In genomic region chr17:27793906-27794380, GRCh38 we compare ENCODE assay signal across 11 cellular contexts. TPM values are rescaled to one million over a fixed set of nuclear protein-coding genes. Genes with fewer than 3 reads are reported as not detected.
DNase-seq lines count a peak whose midpoint lies in the region; ATAC-seq, FAIRE-seq and TF ChIP-seq lines count a peak whose summit lies in the region.
"Had no signal": no experiment of that assay in that cellular context is flagged by ENCODE, and none has a peak within 500 bp of the region (broad histone marks: within the 10 kb centered on the region; RNA-seq: fewer than 3 reads in every experiment).

No MANE protein-coding gene starts in this region.

- no peak for FAIRE-seq in kidney (lab: Jason Lieb, UNC)

- H3K27me3 Mint-ChIP-seq in T-helper 2 cell treated with Interferon-gamma antibody and Interleukin-4, amounts not matched to agents 5 μg/mL and 100 μg/mL, for 36 hours (ENCODE audit: low read depth), result peaks cover 50% of the 10 kb centered on the region
- H3K27me3 Mint-ChIP-seq in activated T-helper 17 cell treated with anti-CD3 and anti-CD28 coated beads, Interleukin-2, amount 50 U/mL, for 72 hours, result peaks cover 37% of the 10 kb centered on the region
- H3K27me3 Mint-ChIP-seq in stimulated activated naive B cell treated with anti-CD40 and anti-IgM and Interleukin-4, amounts not matched to agents 10 μg/mL and 1 μg/mL and 100 μg/mL, for 72 hours, result peaks cover 56 to 63% of the 10 kb centered on the region in 2 donors

- intact Hi-C loops in kidney (cut with DNase I), result no loop called here

- H3K4me1 Mint-ChIP-seq in T-helper 2 cell treated with Interferon-gamma antibody and Interleukin-4, amounts not matched to agents 5 μg/mL and 100 μg/mL, for 36 hours (ENCODE audit: low read depth), result peaks cover 4% of the 10 kb centered on the region
- peaks cover 5% of the 10 kb centered on the region for H3K4me1 Mint-ChIP-seq in activated T-helper 17 cell treated with anti-CD3 and anti-CD28 coated beads, Interleukin-2, amount 50 U/mL, for 72 hours
- peaks cover 4 to 7% of the 10 kb centered on the region in 2 donors for H3K4me1 Mint-ChIP-seq in stimulated activated naive B cell treated with anti-CD40 and anti-IgM and Interleukin-4, amounts not matched to agents 10 μg/mL and 1 μg/mL and 100 μg/mL, for 72 hours

- H3K4me3 ChIP-seq in kidney (ENCODE audit: low read length in 2 of 2), result peak overlapping the region; percentile 11 to 34
- H3K4me3 ChIP-seq: SJSA1 had no signal

- TF ChIP-seq CTCF in kidney (IDR thresholded peaks at IDR 0.05; ENCODE audit: borderline replicate concordance, extremely low read depth, insufficient read depth), result no peak
- no peak for TF ChIP-seq CTCF in GM13977 (IDR thresholded peaks at IDR 0.05; ENCODE audit: extremely low read depth, insufficient read depth, missing control alignments)

- no peak for DNase-seq in T-helper 2 cell treated with Interferon-gamma antibody and Interleukin-4, amounts not matched to agents 5 μg/mL and 100 μg/mL, for 36 hours (ENCODE audit: low spot score)
- no peak for DNase-seq in T-helper 2 cell
- DNase-seq in kidney, result no peak
- no peak for DNase-seq in stimulated activated naive B cell treated with anti-CD40 and anti-IgM and Interleukin-4, amounts not matched to agents 10 μg/mL and 1 μg/mL and 100 μg/mL, for 72 hours
- DNase-seq in COLO829 (ENCODE audit: low spot score), result no peak
- no peak for DNase-seq in GM13977 (ENCODE audit: low spot score)
- DNase-seq: activated effector memory CD4-positive, alpha-beta T cell treated with Interleukin-2 at 50 U/mL for 16 hours; NCI-H1048 had no signal

- in situ Hi-C loops in GM13977 (cut with MboI; ENCODE audit: low pct_unique_long_range_greater_than_20kb, low sequenced_read_pairs, unreplicated experiment), result no loop called here

- H3K36me3 Mint-ChIP-seq in T-helper 2 cell treated with Interferon-gamma antibody and Interleukin-4, amounts not matched to agents 5 μg/mL and 100 μg/mL, for 36 hours (ENCODE audit: low read depth), result no peaks in the 10 kb centered on the region
- no peaks in the 10 kb centered on the region for H3K36me3 Mint-ChIP-seq in activated T-helper 17 cell treated with anti-CD3 and anti-CD28 coated beads, Interleukin-2, amount 50 U/mL, for 72 hours (ENCODE audit: low read depth)
- no peaks in the 10 kb centered on the region for H3K36me3 Mint-ChIP-seq in stimulated activated naive B cell treated with anti-CD40 and anti-IgM and Interleukin-4, amounts not matched to agents 10 μg/mL and 1 μg/mL and 100 μg/mL, for 72 hours

- no peak overlapping the region for H3K27ac Mint-ChIP-seq in T-helper 2 cell treated with Interferon-gamma antibody and Interleukin-4, amounts not matched to agents 5 μg/mL and 100 μg/mL, for 36 hours
- no peak overlapping the region for H3K27ac Mint-ChIP-seq in activated T-helper 17 cell treated with anti-CD3 and anti-CD28 coated beads, Interleukin-2, amount 50 U/mL, for 72 hours
- no peak overlapping the region for H3K27ac Mint-ChIP-seq in stimulated activated naive B cell treated with anti-CD40 and anti-IgM and Interleukin-4, amounts not matched to agents 10 μg/mL and 1 μg/mL and 100 μg/mL, for 72 hours

- peaks cover 0 to 3% of the 10 kb centered on the region in 2 donors for H3K4me1 ChIP-seq in kidney (ENCODE audit: control insufficient read depth in 1 of 2, insufficient read depth in 1 of 2, low read depth in 1 of 2, low read length in 2 of 2)

- H3K4me3 Mint-ChIP-seq in T-helper 2 cell treated with Interferon-gamma antibody and Interleukin-4, amounts not matched to agents 5 μg/mL and 100 μg/mL, for 36 hours, result peak overlapping the region; percentile 7
- H3K4me3 Mint-ChIP-seq in activated T-helper 17 cell treated with anti-CD3 and anti-CD28 coated beads, Interleukin-2, amount 50 U/mL, for 72 hours, result peak overlapping the region; percentile 52
- H3K4me3 Mint-ChIP-seq in stimulated activated naive B cell treated with anti-CD40 and anti-IgM and Interleukin-4, amounts not matched to agents 10 μg/mL and 1 μg/mL and 100 μg/mL, for 72 hours, result peak overlapping the region; percentile 63 to 71

- H3K27ac ChIP-seq in kidney (ENCODE audit: low read depth in 2 of 2, low read length in 2 of 2), result no peak overlapping the region
- H3K27ac ChIP-seq: SJSA1 had no signal

- ATAC-seq in activated T-helper 17 cell treated with anti-CD3 and anti-CD28 coated beads, Interleukin-2, amount 50 U/mL, for 72 hours (replicated peaks), result no peak
- no peak for ATAC-seq in stimulated activated naive B cell treated with anti-CD40 and anti-IgM and Interleukin-4, amounts not matched to agents 10 μg/mL and 1 μg/mL and 100 μg/mL, for 72 hours (replicated peaks)
- no peak for ATAC-seq in GM21526 (IDR thresholded peaks at IDR 0.05; ENCODE audit: low FRiP score, unreplicated experiment)

- H3K9me3 Mint-ChIP-seq in T-helper 2 cell treated with Interferon-gamma antibody and Interleukin-4, amounts not matched to agents 5 μg/mL and 100 μg/mL, for 36 hours, result no peaks in the 10 kb centered on the region
- no peaks in the 10 kb centered on the region for H3K9me3 Mint-ChIP-seq in activated T-helper 17 cell treated with anti-CD3 and anti-CD28 coated beads, Interleukin-2, amount 50 U/mL, for 72 hours
- no peaks in the 10 kb centered on the region for H3K9me3 Mint-ChIP-seq in stimulated activated naive B cell treated with anti-CD40 and anti-IgM and Interleukin-4, amounts not matched to agents 10 μg/mL and 1 μg/mL and 100 μg/mL, for 72 hours

- H3K9me3 ChIP-seq in kidney (ENCODE audit: control insufficient read depth in 1 of 2, low read length in 2 of 2), result no peaks in the 10 kb centered on the region
- H3K9me3 ChIP-seq: SJSA1 had no signal

- no peaks in the 10 kb centered on the region for H3K36me3 ChIP-seq in kidney (ENCODE audit: control insufficient read depth in 1 of 2, insufficient read depth in 2 of 2, low read length in 2 of 2)
- H3K36me3 ChIP-seq: SJSA1 had no signal

- H3K9ac ChIP-seq in kidney (ENCODE audit: low read length in 2 of 2), result no peak overlapping the region

RNA-seq across cellular contexts. Expression of gene NOS2, which starts 6.4 kb away (rescaled TPM):
- not detected for total RNA-seq in activated T-helper 17 cell treated with anti-CD3 and anti-CD28 coated beads, Interleukin-2, amount 50 U/mL, for 72 hours
- 0.57 TPM for total RNA-seq in kidney
- polyA plus RNA-seq in kidney (ENCODE audit: insufficient read depth, low read depth, low replicate concordance), result 0.37 TPM
- total RNA-seq: SJSA1 had no signal

Comparison
In these comparisons a context has a peak if more than half of its experiments do, and no peak if none do; other contexts are left out.
1. H3K4me3 Mint-ChIP-seq: peak in every context shown above with its lines; median percentile 67 in stimulated activated naive B cell treated with anti-CD40 and anti-IgM and Interleukin-4, amounts not matched to agents 10 μg/mL and 1 μg/mL and 100 μg/mL, for 72 hours; 52 in activated T-helper 17 cell treated with anti-CD3 and anti-CD28 coated beads, Interleukin-2, amount 50 U/mL, for 72 hours; 7 in T-helper 2 cell treated with Interferon-gamma antibody and Interleukin-4, amounts not matched to agents 5 μg/mL and 100 μg/mL, for 36 hours.